Comparison of ENCODE assay signal across 8 cellular contexts in the genomic region with DNA sequence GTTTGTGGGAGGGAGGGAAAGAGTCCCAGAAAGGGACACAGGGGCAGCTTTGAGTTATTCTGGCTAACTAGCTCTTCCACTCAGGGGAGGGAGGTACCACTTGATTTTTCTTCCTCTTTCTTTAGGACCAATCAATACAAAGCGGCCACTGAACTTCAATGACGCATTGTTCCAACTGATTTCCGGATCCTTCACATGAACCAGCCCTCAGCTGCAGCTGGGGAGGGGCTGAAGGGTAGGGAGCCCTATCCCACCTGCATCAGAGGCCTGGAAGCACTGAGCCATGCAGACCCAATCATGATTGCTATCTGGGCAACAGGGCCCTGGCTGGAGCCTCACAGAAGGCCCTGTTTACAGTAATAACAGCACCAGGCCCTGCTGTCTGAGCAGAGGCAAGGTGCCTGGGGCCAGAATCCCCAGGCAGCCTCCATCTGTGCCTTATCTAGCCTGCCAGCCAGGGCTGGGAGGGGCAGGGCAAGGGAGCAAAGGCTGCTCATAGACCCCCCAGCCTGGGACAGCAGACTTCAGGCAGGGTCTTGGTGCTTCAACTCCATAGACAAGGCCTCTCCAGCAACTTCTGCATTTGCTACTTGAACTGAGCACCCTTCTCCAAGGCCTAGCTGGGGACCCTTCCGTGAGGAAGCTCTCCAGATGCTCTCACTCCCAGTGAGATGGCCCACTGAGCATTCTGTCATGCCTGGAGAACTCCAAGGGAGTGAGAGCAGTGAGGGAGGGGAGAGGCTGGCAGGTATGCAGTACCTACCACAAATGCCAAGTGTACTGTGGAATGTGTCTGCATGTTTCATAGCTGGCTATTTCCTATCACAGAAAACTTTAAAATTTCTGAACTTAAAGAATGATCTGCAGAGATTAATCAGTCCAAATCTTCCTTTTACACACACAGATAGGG. TPM values are rescaled to one million over a fixed set of nuclear protein-coding genes. Genes with fewer than 3 reads are reported as not detected.
A peak's percentile ranks its signal among the peaks of the same experiment; 100 is the strongest.
DNase-seq lines count a peak whose midpoint lies in the region; ATAC-seq, FAIRE-seq and TF ChIP-seq lines count a peak whose summit lies in the region.

No MANE protein-coding gene starts in this region.

- DNase-seq in GM13977 (ENCODE audit: low spot score) (peak; percentile 67), SIG-M5 treated with dmso at 0.1 percent for 504 hours (lab: John Stamatoyannopoulos, UW; ENCODE audit: unreplicated experiment) (peak; percentile 78), cardiac muscle cell (ENCODE audit: low read depth in 1 of 2, low spot score in 1 of 2) (no peak), small intestine (peak; percentile 56), occipital lobe (lab: John Stamatoyannopoulos, UW) (no peak), NCI-H345 treated with DMSO at 0.1 percent for 48 hours (lab: John Stamatoyannopoulos, UW; ENCODE audit: unreplicated experiment) (no peak), HK-2 (ENCODE audit: unreplicated experiment) (no peak)

- H3K4me1 ChIP-seq in cardiac muscle cell (ENCODE audit: low read depth) = no peaks in the 10 kb centered on the region
- no peaks in the 10 kb centered on the region for H3K4me1 ChIP-seq in small intestine (ENCODE audit: control insufficient read depth in 2 of 2, insufficient read depth in 1 of 2, low read depth in 1 of 2, low read length in 1 of 2)

- H3K9me3 ChIP-seq in cardiac muscle cell (ENCODE audit: low read depth) (no peaks in the 10 kb centered on the region), small intestine (ENCODE audit: control insufficient read depth, low read depth) (no peaks in the 10 kb centered on the region)

- H3K27me3 ChIP-seq in cardiac muscle cell (no peaks in the 10 kb centered on the region), small intestine (ENCODE audit: control insufficient read depth in 2 of 2, insufficient read depth in 2 of 2, low read length in 2 of 2) (no peaks in the 10 kb centered on the region)

- in situ Hi-C loops in GM13977 (cut with MboI; ENCODE audit: low pct_unique_long_range_greater_than_20kb, low sequenced_read_pairs, unreplicated experiment) = no loop called here

- TF ChIP-seq CTCF in GM13977 (IDR thresholded peaks at IDR 0.05; ENCODE audit: extremely low read depth, insufficient read depth, missing control alignments) (no peak), cardiac muscle cell (IDR thresholded peaks at IDR 0.05; ENCODE audit: low read depth, low read length) (no peak)

- H3K36me3 ChIP-seq in cardiac muscle cell (no peaks in the 10 kb centered on the region), small intestine (ENCODE audit: control insufficient read depth in 2 of 2, insufficient read depth in 2 of 2, low read length in 2 of 2) (no peaks in the 10 kb centered on the region)

- H3K4me3 ChIP-seq in cardiac muscle cell (no peak overlapping the region), small intestine (ENCODE audit: low read depth in 1 of 2, low read length in 2 of 2) (no peak overlapping the region)

- ATAC-seq in HG02970 (IDR thresholded peaks at IDR 0.05; ENCODE audit: low FRiP score, unreplicated experiment) = peak; percentile 61

- H3K27ac ChIP-seq in cardiac muscle cell (peak overlapping the region; percentile 69), small intestine (ENCODE audit: low read depth in 1 of 2, low read length in 1 of 2) (peak overlapping the region; percentile 12 to 80)

- 26 to 54% (median 45%) methylated on average over 4 of the region's 4 CpGs for WGBS in small intestine, 3 donors

- FAIRE-seq in small intestine (lab: Jason Lieb, UNC) = no peak

RNA-seq across cellular contexts. Expression of a gene that starts 22.5 kb away (rescaled TPM):
- total RNA-seq in cardiac muscle cell (23.3 and 30.4 TPM in 2 replicates), occipital lobe (52.3 TPM)
- polyA plus RNA-seq in cardiac muscle cell (8.5 and 11.3 TPM in 2 replicates), small intestine (10 to 100 TPM in 1 of 3 donors, 1 to 10 TPM in 2; 4.7 to 10.8 (median 7.8) TPM)

Comparison
In these comparisons a context has a peak if more than half of its experiments do, and no peak if none do; other contexts are left out.
1. DNase-seq: peak in GM13977 (single experiment), SIG-M5 treated with dmso at 0.1 percent for 504 hours (single experiment) and small intestine (single experiment); none in cardiac muscle cell (0 of 2), occipital lobe (single experiment), NCI-H345 treated with DMSO at 0.1 percent for 48 hours (single experiment) and HK-2 (single experiment).